Comparison of ENCODE assay signal across 8 cellular contexts in genomic region chr1:228085287-228085926, GRCh38. TPM values are rescaled to one million over a fixed set of nuclear protein-coding genes. Genes with fewer than 3 reads are reported as not detected.
DNase-seq lines count a peak whose midpoint lies in the region; ATAC-seq and TF ChIP-seq lines count a peak whose summit lies in the region.

No MANE protein-coding gene starts in this region.

- CTCF ChIA-PET in mammary epithelial cell (lab: Charles Lee; ENCODE audit: low non-redundant PET), result no interaction called here

- in situ Hi-C loops in mammary epithelial cell (cut with MboI; ENCODE audit: low sequenced_read_pairs in 2 of 2), result loop anchor here in 1 of 2 donors (10.0 kb wide), 1 partner anchor 81 kb away; the partner anchor contains the start of gene WNT3A

- H2BK120ac ChIP-seq in mesendoderm (ENCODE audit: low read depth, low read length), result no peak overlapping the region

- H3K4ac ChIP-seq in mesendoderm (ENCODE audit: low read depth, low read length), result no peak overlapping the region

- H2BK5ac ChIP-seq in mesendoderm (ENCODE audit: low read length), result peak overlapping the region; percentile 69

- H3K79me2 ChIP-seq in KMS-11 (ENCODE audit: insufficient read depth, low read depth), result peaks cover 100% of the 10 kb centered on the region
- H3K79me2 ChIP-seq in mammary epithelial cell (ENCODE audit: insufficient read depth, low read length), result peaks cover 96% of the 10 kb centered on the region
- peaks cover 78% of the 10 kb centered on the region for H3K79me2 ChIP-seq in mesendoderm (ENCODE audit: control insufficient read depth, insufficient read depth, low read length)

- H3K4me3 ChIP-seq in KMS-11 (IDR thresholded peaks at IDR 0.05; ENCODE audit: insufficient read depth, low read depth, low read length) (peak overlapping the region; percentile 16), mammary epithelial cell (replicated peaks in 1 of 3; ENCODE audit: insufficient read depth in 1 of 3, low read depth in 2 of 3, low read length in 3 of 3) (no peak overlapping the region), mesendoderm (ENCODE audit: low read length) (no peak overlapping the region)

- no peak overlapping the region for H4K8ac ChIP-seq in mesendoderm (ENCODE audit: low read depth, low read length)

- BruUV-seq in mammary epithelial cell (replicated peaks; lab: Mats Ljungman, UMichigan), result no TSS peak

- H3K4me2 ChIP-seq in KMS-11, result peak overlapping the region; percentile 99
- peak overlapping the region; percentile 83 for H3K4me2 ChIP-seq in mammary epithelial cell (ENCODE audit: insufficient read depth, low read depth, low read length)
- H3K4me2 ChIP-seq in mesendoderm (ENCODE audit: low read length), result peak overlapping the region; percentile 62

- WGBS in mammary epithelial cell (ENCODE audit: low coverage, missing lambda C conversion rate), result 82% methylated on average over 6 of the region's 6 CpGs
- WGBS in mesendoderm (ENCODE audit: extremely low coverage, insufficient coverage, low lambda C conversion rate), result no CpG with 5 or more reads among the region's 6 CpGs

- ATAC-seq in HG03571 (IDR thresholded peaks at IDR 0.05; ENCODE audit: unreplicated experiment) (no peak), HG03565 (IDR thresholded peaks at IDR 0.05; ENCODE audit: unreplicated experiment) (no peak)

- H3K36me3 ChIP-seq in KMS-11 (ENCODE audit: insufficient read depth) (peaks cover 7% of the 10 kb centered on the region; the same call in 1 of the 2 replicates), mammary epithelial cell (ENCODE audit: insufficient read depth, low read length) (peaks cover 10% of the 10 kb centered on the region), mesendoderm (ENCODE audit: control insufficient read depth, insufficient read depth, low read length) (peaks cover 8% of the 10 kb centered on the region)

- H3K56ac ChIP-seq in mesendoderm (ENCODE audit: low read length), result peak overlapping the region; percentile 81

- H2AFZ ChIP-seq in KMS-11 (ENCODE audit: low read depth), result no peak overlapping the region
- H2AFZ ChIP-seq in mammary epithelial cell (ENCODE audit: low read depth, low read length), result no peak overlapping the region

- H2AK5ac ChIP-seq in mesendoderm (ENCODE audit: low read length), result no peak overlapping the region

- TF ChIP-seq CTCF in KMS-11 (conservative IDR thresholded peaks at IDR 0.05; ENCODE audit: low read depth, low read length) (no peak), mammary epithelial cell (conservative IDR thresholded peaks at IDR 0.05 in 1 of 2, IDR thresholded peaks at IDR 0.05 in 1 of 2; ENCODE audit: extremely low read depth in 1 of 2, insufficient read depth in 1 of 2, low read depth in 1 of 2, low read length in 2 of 2) (no peak)

- no peaks in the 10 kb centered on the region for H3K9me3 ChIP-seq in mammary epithelial cell (replicated peaks; ENCODE audit: insufficient read depth, low read length)

- H3K4me1 ChIP-seq in KMS-11 (ENCODE audit: low read depth, poor library complexity, severe bottlenecking), result peaks cover 73% of the 10 kb centered on the region
- peaks cover 71% of the 10 kb centered on the region for H3K4me1 ChIP-seq in mammary epithelial cell (ENCODE audit: insufficient read depth, low read length)
- H3K4me1 ChIP-seq in mesendoderm (ENCODE audit: control insufficient read depth, low read depth, low read length), result peaks cover 21% of the 10 kb centered on the region

- H3K27me3 ChIP-seq in KMS-11 (ENCODE audit: insufficient read depth, low read depth), result no peaks in the 10 kb centered on the region
- no peaks in the 10 kb centered on the region for H3K27me3 ChIP-seq in mammary epithelial cell (ENCODE audit: insufficient read depth, low read length)
- no peaks in the 10 kb centered on the region for H3K27me3 ChIP-seq in mesendoderm (ENCODE audit: insufficient read depth, low read length, poor library complexity)

- H3K18ac ChIP-seq in mesendoderm (ENCODE audit: low read length), result no peak overlapping the region

- peak overlapping the region; percentile 99; the same call in 1 of the 2 replicates for H3K9ac ChIP-seq in KMS-11
- H3K9ac ChIP-seq in mammary epithelial cell (ENCODE audit: insufficient read depth, low read length), result peak overlapping the region; percentile 31
- H3K9ac ChIP-seq in mesendoderm (ENCODE audit: low read length), result peak overlapping the region; percentile 60

- H4K20me1 ChIP-seq in KMS-11 (ENCODE audit: insufficient read depth) (peaks cover 70% of the 10 kb centered on the region), mammary epithelial cell (ENCODE audit: insufficient read depth, low read length) (peaks cover 59% of the 10 kb centered on the region)

- no peak overlapping the region for H4K5ac ChIP-seq in mesendoderm (ENCODE audit: low read length)

- H3K27ac ChIP-seq in KMS-11 (peak overlapping the region; percentile 92; the same call in 1 of the 2 replicates), mammary epithelial cell (ENCODE audit: insufficient read depth, low read depth, low read length) (peak overlapping the region; percentile 38), mesendoderm (ENCODE audit: low read depth, low read length) (peak overlapping the region; percentile 57)

- no peak overlapping the region for H2BK15ac ChIP-seq in mesendoderm (replicated peaks; ENCODE audit: low read depth)

- no peak overlapping the region for H3K23ac ChIP-seq in mesendoderm (ENCODE audit: low read length)

- peaks cover 4% of the 10 kb centered on the region for H3K79me1 ChIP-seq in mesendoderm (ENCODE audit: low read length)

- DNase-seq in AML-193 (lab: John Stamatoyannopoulos, UW) (peak; percentile 19 to 22), mammary epithelial cell (peak; percentile 57), mesendoderm (peak; percentile 99), T-helper 9 cell (no peak), DMS153 (lab: John Stamatoyannopoulos, UW) (no peak)

- dilution Hi-C loops in mammary epithelial cell (cut with HindIII; ENCODE audit: low sequenced_read_pairs), result no loop called here

- intact Hi-C loops in mammary epithelial cell (cut with micrococcal nuclease), result loop anchor here (5.0 kb wide), 1 partner anchor 298 kb away; no protein-coding TSS in a partner anchor

RNA-seq across cellular contexts. Expression of gene ARF1, which starts 2.9 kb away (rescaled TPM):
- 100 to 1,000 TPM; 327 to 372 TPM for total RNA-seq in mammary epithelial cell
- polyA plus RNA-seq in mammary epithelial cell, result 595 TPM
- polyA minus RNA-seq in mammary epithelial cell, result 273 TPM
- 264 TPM for polyA plus RNA-seq in mesendoderm (2013, experiment 1 of 2)
- 266 TPM for polyA plus RNA-seq in mesendoderm (2013, experiment 2 of 2)

RNA-seq across cellular contexts. Expression of gene C1orf35, which starts 17.7 kb away (rescaled TPM):
- total RNA-seq in mammary epithelial cell, result 10 to 100 TPM in 1 of 2 donors, 1 to 10 TPM in 1; 5.7 to 19.6 TPM
- polyA plus RNA-seq in mammary epithelial cell, result 14.5 TPM
- 9.7 TPM for polyA minus RNA-seq in mammary epithelial cell
- polyA plus RNA-seq in mesendoderm (2013, experiment 1 of 2), result 23.0 TPM
- 22.1 TPM for polyA plus RNA-seq in mesendoderm (2013, experiment 2 of 2)

RNA-seq across cellular contexts. Expression of gene MRPL55, which starts 23.7 kb away (rescaled TPM):
- 10 to 100 TPM; 37.7 to 42.3 TPM for total RNA-seq in mammary epithelial cell
- polyA plus RNA-seq in mammary epithelial cell, result 66.4 TPM
- polyA minus RNA-seq in mammary epithelial cell, result 11.7 TPM
- polyA plus RNA-seq in mesendoderm (2013, experiment 1 of 2), result 64.4 TPM
- polyA plus RNA-seq in mesendoderm (2013, experiment 2 of 2), result 65.3 TPM

RNA-seq across cellular contexts. Expression of gene GUK1, which starts 54.7 kb away (rescaled TPM):
- total RNA-seq in mammary epithelial cell, result 100 to 1,000 TPM; 229 to 242 TPM
- 461 TPM for polyA plus RNA-seq in mammary epithelial cell
- polyA minus RNA-seq in mammary epithelial cell, result 86.1 TPM
- 87.6 TPM for polyA plus RNA-seq in mesendoderm (2013, experiment 1 of 2)
- 89.9 TPM for polyA plus RNA-seq in mesendoderm (2013, experiment 2 of 2)

Comparison
In these comparisons a context has a peak if more than half of its experiments do, and no peak if none do; other contexts are left out.
1. DNase-seq: peak in AML-193 (2 of 2), mammary epithelial cell (single experiment) and mesendoderm (single experiment); none in T-helper 9 cell (single experiment) and DMS153 (single experiment).
2. H3K27ac ChIP-seq: peak in every context shown above with its lines; median percentile 92 in KMS-11; 57 in mesendoderm; 38 in mammary epithelial cell.
3. H3K9ac ChIP-seq: peak in every context shown above with its lines; median percentile 99 in KMS-11; 60 in mesendoderm; 31 in mammary epithelial cell.
4. Peak in every context shown above with its lines, with median percentiles within 50 percentile points of each other: H3K4me2 ChIP-seq.